Comparison of ENCODE assay signal across 8 cellular contexts in genomic region chr2:54570925-54571694, GRCh38.
DNase-seq lines count a peak whose midpoint lies in the region; ATAC-seq and TF ChIP-seq lines count a peak whose summit lies in the region.

No MANE protein-coding gene starts in this region.

- no peaks in the 10 kb centered on the region for H3K27me3 ChIP-seq in body of pancreas

- peak; percentile 55 for ATAC-seq in GM21367 (IDR thresholded peaks at IDR 0.05; ENCODE audit: unreplicated experiment)
- ATAC-seq in HG03575 (IDR thresholded peaks at IDR 0.05; ENCODE audit: extremely low read depth, insufficient number of reproducible peaks, low FRiP score, unreplicated experiment): peak; percentile 47
- peak; percentile 8 for ATAC-seq in body of pancreas
- peak; percentile 70 for ATAC-seq in stimulated activated naive CD8-positive, alpha-beta T cell treated with anti-CD3 and anti-CD28 coated beads, Interleukin-15, Interleukin-2, amounts not matched to agents 100 U/mL and 50 U/mL, for 24 hours

- DNase-seq in EL (peak; percentile 90), T follicular helper cell (ENCODE audit: low read depth) (peak; percentile 61), body of pancreas (peak in 2 of 4 donors; percentile 47 to 62), lower leg skin (ENCODE audit: low spot score in 2 of 2) (peak; percentile 57 to 91), occipital lobe (lab: John Stamatoyannopoulos, UW) (no peak)
- peak; percentile 82 for DNase-seq in stimulated activated naive CD8-positive, alpha-beta T cell treated with anti-CD3 and anti-CD28 coated beads, Interleukin-15, Interleukin-2, amounts not matched to agents 100 U/mL and 50 U/mL, for 24 hours

- TF ChIP-seq CTCF in body of pancreas (IDR thresholded peaks at IDR 0.05) (no peak), lower leg skin (IDR thresholded peaks at IDR 0.05) (no peak)

- H3K9me3 ChIP-seq in body of pancreas: no peaks in the 10 kb centered on the region

- no peak overlapping the region for H3K4me3 ChIP-seq in body of pancreas
- no peak overlapping the region for H3K4me3 ChIP-seq in lower leg skin (ENCODE audit: low read depth, poor library complexity, severe bottlenecking)

- H3K27ac ChIP-seq in body of pancreas: peak overlapping the region; percentile 82 to 97 (median 88)

- intact Hi-C loops in body of pancreas (cut with DNase I): no loop called here
- intact Hi-C loops in lower leg skin (cut with DNase I; ENCODE audit: low total_unique reads): no loop called here

- no peaks in the 10 kb centered on the region for H3K36me3 ChIP-seq in body of pancreas (replicated peaks in 1 of 2; ENCODE audit: insufficient read depth in 1 of 2, low read depth in 2 of 2)

- WGBS in body of pancreas, 2 donors: 13 to 14% methylated on average over 10 of the region's 10 CpGs
- WGBS in lower leg skin, 2 donors: 7 to 8% methylated on average over 10 of the region's 10 CpGs

- TF ChIP-seq POLR2A in body of pancreas (IDR thresholded peaks at IDR 0.05) (no peak), lower leg skin (IDR thresholded peaks at IDR 0.05) (no peak)

- H3K4me1 ChIP-seq in body of pancreas: peaks cover 95% of the 10 kb centered on the region

Comparison
In these comparisons a context has a peak if more than half of its experiments do, and no peak if none do; other contexts are left out.
1. ATAC-seq: peak in every context shown above with its lines; median percentile 70 in stimulated activated naive CD8-positive, alpha-beta T cell treated with anti-CD3 and anti-CD28 coated beads, Interleukin-15, Interleukin-2, amounts not matched to agents 100 U/mL and 50 U/mL, for 24 hours; 55 in GM21367; 47 in HG03575; 8 in body of pancreas.